In the genomic region with DNA sequence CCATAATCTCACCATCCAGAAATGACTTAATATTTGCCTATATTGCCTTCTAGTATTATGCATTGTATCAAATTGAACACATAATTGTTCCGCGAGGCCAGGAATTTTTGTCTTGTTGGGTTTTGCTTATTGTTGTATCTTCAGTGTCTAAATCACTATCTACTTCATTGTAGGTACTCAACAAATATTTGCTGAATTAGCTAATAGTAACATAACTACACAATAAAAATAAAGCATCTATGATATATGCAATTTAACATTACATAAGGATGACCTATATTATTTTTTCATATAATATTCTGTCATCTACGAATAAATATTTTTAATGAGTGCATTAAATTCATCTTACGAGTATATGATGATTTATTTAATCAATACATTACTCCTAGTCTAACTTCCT, we compare ENCODE assay signal across 34 cellular contexts.
"Had no signal": no experiment of that assay in that cellular context is flagged by ENCODE, and none has a peak within 500 bp of the region (broad histone marks: within the 10 kb centered on the region; RNA-seq: fewer than 3 reads in every experiment).

No MANE protein-coding gene starts in this region.

- H3K36me3 ChIP-seq: adrenal gland, brain microvascular endothelial cell, breast epithelium had no signal

- DNase-seq: activated B cell treated with CpG ODN at 0.5 μM for 24 hours; activated CD4-positive, alpha-beta memory T cell treated with anti-CD3 and anti-CD28 coated beads for 36 hours; activated CD4-positive, alpha-beta T cell treated with anti-CD3 and anti-CD28 coated beads for 4 hours; activated CD4-positive, alpha-beta T cell treated with anti-CD3 and anti-CD28 coated beads, Interleukin-2, amount 10 ng/mL, durations not matched to agents 24 days and 14 days; activated CD4-positive, alpha-beta T cell treated with anti-CD3 and anti-CD28 coated beads, Interleukin-2, amount 50 U/mL, for 1 hour; activated CD4-positive, alpha-beta T cell treated with anti-CD3 and anti-CD28 coated beads, Interleukin-2, amount 50 U/mL, for 4 hours; activated CD4-positive, CD25-positive, alpha-beta regulatory T cell treated with anti-CD3 and anti-CD28 coated beads, Interleukin-2, amount 50 U/mL, for 72 hours; activated CD8-positive, alpha-beta memory T cell treated with anti-CD3 and anti-CD28 coated beads, Interleukin-2, amount 50 U/mL, for 4 hours; activated CD8-positive, alpha-beta T cell treated with anti-CD3 and anti-CD28 coated beads for 36 hours; activated effector memory CD4-positive, alpha-beta T cell treated with anti-CD3 and anti-CD28 coated beads, Interleukin-2, amount 50 U/mL, for 16 hours; activated gamma-delta T cell treated with Interleukin-2 at 50 U/mL for 16 hours; activated naive CD4-positive, alpha-beta T cell; activated naive CD4-positive, alpha-beta T cell treated with anti-CD3 and anti-CD28 coated beads for 36 hours; activated naive CD4-positive, alpha-beta T cell treated with anti-CD3 and anti-CD28 coated beads, Interleukin-2, amount 50 U/mL, for 16 hours; activated naive CD8-positive, alpha-beta T cell treated with anti-CD3 and anti-CD28 coated beads for 36 hours; activated T-cell treated with anti-CD3 and anti-CD28 coated beads for 4 hours; activated T-cell treated with anti-CD3 and anti-CD28 coated beads, Interleukin-2, amount 50 U/mL, for 1 hour; activated T-cell treated with anti-CD3 and anti-CD28 coated beads, Interleukin-2, amount 50 U/mL, for 4 hours; activated T-cell treated with anti-CD3 and anti-CD28 coated beads, Interleukin-2, amount 50 U/mL, for 72 hours; adrenal gland; amniotic stem cell; aorta; body of pancreas; brain microvascular endothelial cell; central memory CD4-positive, alpha-beta T cell; T-helper 1 cell; T-helper 2 cell; T-helper 9 cell had no signal

- H3K4me3 ChIP-seq: adrenal gland, body of pancreas, breast epithelium had no signal

- H3K27ac ChIP-seq: adrenal gland, body of pancreas, brain microvascular endothelial cell, breast epithelium, VCaP had no signal

- H3K4me1 ChIP-seq: adrenal gland, body of pancreas, breast epithelium had no signal

- H3K27me3 ChIP-seq: adrenal gland, body of pancreas, brain microvascular endothelial cell, breast epithelium had no signal

- ATAC-seq: activated CD8-positive, alpha-beta T cell treated with anti-CD3 and anti-CD28 coated beads for 36 hours; activated naive CD4-positive, alpha-beta T cell treated with anti-CD3 and anti-CD28 coated beads, Interleukin-2, amount 50 U/mL, for 72 hours; activated T-cell treated with anti-CD3 and anti-CD28 coated beads, Interleukin-2, amount 50 U/mL, for 4 hours; activated T-cell treated with anti-CD3 and anti-CD28 coated beads, Interleukin-2, amount 50 U/mL, for 72 hours; activated T-helper 17 cell treated with anti-CD3 and anti-CD28 coated beads, Interleukin-2, amount 50 U/mL, for 72 hours; body of pancreas had no signal

- H3K9me3 ChIP-seq: adrenal gland, body of pancreas had no signal

- FAIRE-seq: astrocyte, TTC549 had no signal
